In the genomic region with DNA sequence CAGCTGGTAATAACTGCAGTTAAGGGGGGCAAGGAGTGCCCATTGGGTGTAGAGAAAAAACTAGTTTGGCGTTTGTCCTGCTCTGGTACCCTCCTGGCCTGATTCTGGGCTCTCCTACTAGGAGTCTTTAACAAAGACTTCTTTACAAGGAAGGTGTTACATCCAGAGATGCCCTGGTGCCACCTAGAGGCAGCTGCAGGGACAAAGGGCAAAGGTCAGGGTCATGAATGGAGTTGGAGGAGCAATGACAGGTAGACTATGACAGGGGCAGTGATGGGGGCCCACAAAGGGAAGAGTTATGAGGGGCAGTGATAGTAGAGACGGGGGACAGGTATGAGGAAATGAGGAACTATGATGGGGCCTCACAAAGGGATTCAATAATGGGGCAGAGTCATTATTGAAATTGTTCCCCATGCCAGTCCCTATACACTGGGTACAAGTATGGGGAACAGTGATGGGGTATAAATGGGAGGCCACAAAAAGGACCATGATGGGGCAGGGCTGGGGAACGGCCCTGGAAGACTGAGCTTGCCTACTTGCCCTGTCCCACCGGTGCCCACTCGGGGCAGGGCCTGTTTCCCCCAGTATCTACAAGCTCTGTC, we compare ENCODE assay signal across 8 cellular contexts. TPM values are rescaled to one million over a fixed set of nuclear protein-coding genes. Genes with fewer than 3 reads are reported as not detected.
DNase-seq lines count a peak whose midpoint lies in the region; ATAC-seq and TF ChIP-seq lines count a peak whose summit lies in the region.

No MANE protein-coding gene starts in this region.

- TF ChIP-seq CTCF in liver (IDR thresholded peaks at IDR 0.05; ENCODE audit: low read depth, low read length, missing input control) (peak; percentile 56), stomach (IDR thresholded peaks at IDR 0.05) (peak in 3 of 7 experiments; percentile 3 to 46 (median 40))

- TF ChIP-seq POLR2A in stomach (IDR thresholded peaks at IDR 0.05) (no peak), GM18505 (IDR thresholded peaks at IDR 0.05; ENCODE audit: borderline replicate concordance, extremely low read depth, insufficient read depth, insufficient read length) (no peak)

- H3K9me3 ChIP-seq in liver (ENCODE audit: control insufficient read depth in 4 of 4, low read length in 3 of 4) (no peaks in the 10 kb centered on the region), stomach (no peaks in the 10 kb centered on the region)

- WGBS in liver: 76% methylated on average over 5 of the region's 5 CpGs
- WGBS in stomach, 5 donors: 56 to 72% (median 63%) methylated on average over 5 of the region's 5 CpGs

- H3K9me3 Mint-ChIP-seq in activated naive CD8-positive, alpha-beta T cell treated with anti-CD3 and anti-CD28 coated beads, Interleukin-2, amount 10 ng/mL, durations not matched to agents 7 days and 5 days: no peaks in the 10 kb centered on the region

- H3K36me3 ChIP-seq in liver (ENCODE audit: control insufficient read depth in 4 of 4, insufficient read depth in 3 of 4, low read depth in 1 of 4, low read length in 3 of 4) (peaks cover 0 to 4% (median 2%) of the 10 kb centered on the region in 4 donors), stomach (peaks cover 13 to 24% (median 21%) of the 10 kb centered on the region in 4 donors)

- peak; percentile 83 to 84 for TF ChIP-seq RAD21 in liver (IDR thresholded peaks at IDR 0.05)

- H3K36me3 Mint-ChIP-seq in activated naive CD8-positive, alpha-beta T cell treated with anti-CD3 and anti-CD28 coated beads, Interleukin-2, amount 10 ng/mL, durations not matched to agents 7 days and 5 days: peaks cover 5% of the 10 kb centered on the region

- no peak overlapping the region for H3K4me3 Mint-ChIP-seq in activated naive CD8-positive, alpha-beta T cell treated with anti-CD3 and anti-CD28 coated beads, Interleukin-2, amount 10 ng/mL, durations not matched to agents 7 days and 5 days

- H3K9ac ChIP-seq in liver (ENCODE audit: low read depth in 1 of 2, low read length in 2 of 2): no peak overlapping the region

- H3K4me1 ChIP-seq in liver (ENCODE audit: control insufficient read depth in 4 of 4, insufficient read depth in 4 of 4, low read length in 3 of 4) (no peaks in the 10 kb centered on the region), stomach (peaks cover 0 to 15% (median 0%) of the 10 kb centered on the region in 4 donors)

- H3K4me1 Mint-ChIP-seq in activated naive CD8-positive, alpha-beta T cell treated with anti-CD3 and anti-CD28 coated beads, Interleukin-2, amount 10 ng/mL, durations not matched to agents 7 days and 5 days: peaks cover 20% of the 10 kb centered on the region

- H3K27me3 ChIP-seq in liver (ENCODE audit: control insufficient read depth in 4 of 4, insufficient read depth in 4 of 4, low read length in 3 of 4) (no peaks in the 10 kb centered on the region), stomach (no peaks in the 10 kb centered on the region)

- peak overlapping the region; percentile 32 for H3K27ac Mint-ChIP-seq in activated naive CD8-positive, alpha-beta T cell treated with anti-CD3 and anti-CD28 coated beads, Interleukin-2, amount 10 ng/mL, durations not matched to agents 7 days and 5 days

- TF ChIP-seq EP300 in stomach (IDR thresholded peaks at IDR 0.05): no peak

- no peak overlapping the region for H3K27ac ChIP-seq in liver (ENCODE audit: low read depth in 1 of 2, low read length in 2 of 2)
- no peak overlapping the region for H3K27ac ChIP-seq in stomach

- POLR2A ChIA-PET in activated naive CD8-positive, alpha-beta T cell treated with anti-CD3 and anti-CD28 coated beads, Interleukin-2, amount 10 ng/mL, durations not matched to agents 7 days and 5 days (lab: Charles Lee): interaction anchor here (0.6 to 1.4 kb wide), 4 partner anchors 38 to 181 kb away, joined by 3 to 5 read pairs (median 4); partner anchors contain the start of genes NDUFAF3 and USP19

- H3K4me3 ChIP-seq in liver (ENCODE audit: low read depth in 1 of 3, low read length in 3 of 3) (no peak overlapping the region), stomach (no peak overlapping the region)

- H3K27me3 Mint-ChIP-seq in activated naive CD8-positive, alpha-beta T cell treated with anti-CD3 and anti-CD28 coated beads, Interleukin-2, amount 10 ng/mL, durations not matched to agents 7 days and 5 days: no peaks in the 10 kb centered on the region

- intact Hi-C loops in stomach (cut with DNase I; ENCODE audit: low total_unique reads): no loop called here

- DNase-seq in activated CD8-positive, alpha-beta memory T cell treated with anti-CD3 and anti-CD28 coated beads for 1 hour (ENCODE audit: extremely low read depth in 1 of 2, low read depth in 1 of 2): peak; percentile 28 to 39
- no peak for DNase-seq in activated CD8-positive, alpha-beta memory T cell treated with anti-CD3 and anti-CD28 coated beads, Interleukin-2, amount 50 U/mL, for 48 hours
- DNase-seq in SK-N-DZ (ENCODE audit: low spot score): peak; percentile 49
- DNase-seq in activated naive CD8-positive, alpha-beta T cell treated with anti-CD3 and anti-CD28 coated beads, Interleukin-2, amount 10 ng/mL, durations not matched to agents 7 days and 5 days: peak; percentile 59
- peak; percentile 62 for DNase-seq in stomach
- DNase-seq in AG20443 (ENCODE audit: low spot score): no peak

- ATAC-seq in activated naive CD8-positive, alpha-beta T cell treated with anti-CD3 and anti-CD28 coated beads, Interleukin-2, amount 10 ng/mL, durations not matched to agents 7 days and 5 days (ENCODE audit: low read depth): peak; percentile 72
- no peak for ATAC-seq in GM18505 (IDR thresholded peaks at IDR 0.05; ENCODE audit: unreplicated experiment)

TF ChIP-seq in liver, 16 proteins besides CTCF, POLR2A, EP300 and RAD21 (continues in another document):
- TF ChIP-seq TAF1 (conservative IDR thresholded peaks at IDR 0.05) (no peak), RXRA (IDR thresholded peaks at IDR 0.05) (peak; percentile 50 to 86), YY1 (IDR thresholded peaks at IDR 0.05) (no peak), NR2F2 (IDR thresholded peaks at IDR 0.05) (peak; percentile 99), GABPA (IDR thresholded peaks at IDR 0.05 in 1 of 2, conservative IDR thresholded peaks at IDR 0.05 in 1 of 2) (no peak)
- TF ChIP-seq, protein P1, sequence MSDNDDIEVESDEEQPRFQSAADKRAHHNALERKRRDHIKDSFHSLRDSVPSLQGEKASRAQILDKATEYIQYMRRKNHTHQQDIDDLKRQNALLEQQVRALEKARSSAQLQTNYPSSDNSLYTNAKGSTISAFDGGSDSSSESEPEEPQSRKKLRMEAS (IDR thresholded peaks at IDR 0.05): no peak

RNA-seq across cellular contexts. Expression of gene CCDC71, which starts 7.9 kb away (rescaled TPM):
- 34.0 and 40.4 TPM in 2 replicates for polyA plus RNA-seq in SK-N-DZ (2014; cell fraction: cytosol; rRNA removed)
- 18.2 and 22.4 TPM in 2 replicates for polyA plus RNA-seq in SK-N-DZ (2014; cell fraction: nucleus; rRNA removed)
- 10 to 100 TPM; 27.5 to 29.2 TPM for total RNA-seq in activated naive CD8-positive, alpha-beta T cell treated with anti-CD3 and anti-CD28 coated beads, Interleukin-2, amount 10 ng/mL, durations not matched to agents 7 days and 5 days
- total RNA-seq in liver (10 to 100 TPM in 1 of 2 donors, 1 to 10 TPM in 1; 6.1 to 10.4 TPM), stomach (10 to 100 TPM in 3 of 5 donors, 1 to 10 TPM in 2; 2.3 to 22.6 (median 12.9) TPM)
- polyA plus RNA-seq in liver (10 to 100 TPM in 1 of 2 donors, 1 to 10 TPM in 1; 1.1 to 10.7 TPM), stomach (10 to 100 TPM; 11.4 to 15.6 (median 12.6) TPM)

RNA-seq across cellular contexts. Expression of gene KLHDC8B, which starts 13.2 kb away (rescaled TPM):
- 43.5 and 46.8 TPM in 2 replicates for polyA plus RNA-seq in SK-N-DZ (2014; cell fraction: cytosol; rRNA removed)
- 60.2 and 63.4 TPM in 2 replicates for polyA plus RNA-seq in SK-N-DZ (2014; cell fraction: nucleus; rRNA removed)
- 1 to 10 TPM; 2.6 to 3.2 TPM for total RNA-seq in activated naive CD8-positive, alpha-beta T cell treated with anti-CD3 and anti-CD28 coated beads, Interleukin-2, amount 10 ng/mL, durations not matched to agents 7 days and 5 days
- total RNA-seq in liver: 10 to 100 TPM in 1 of 2 donors, 1 to 10 TPM in 1; 9.2 to 17.1 TPM
- polyA plus RNA-seq in liver: 1 to 10 TPM; 8.1 to 9.6 TPM
- total RNA-seq in stomach: 10 to 100 TPM; 11.6 to 41.1 (median 20.6) TPM
- polyA plus RNA-seq in stomach: 10 to 100 TPM; 15.2 to 37.7 (median 17.6) TPM

RNA-seq across cellular contexts. Expression of gene LAMB2, which starts 25.4 kb away (rescaled TPM):
- 11.8 and 20.8 TPM in 2 replicates for polyA plus RNA-seq in SK-N-DZ (2014; cell fraction: cytosol; rRNA removed)
- 98.1 and 192 TPM in 2 replicates for polyA plus RNA-seq in SK-N-DZ (2014; cell fraction: nucleus; rRNA removed)
- total RNA-seq in activated naive CD8-positive, alpha-beta T cell treated with anti-CD3 and anti-CD28 coated beads, Interleukin-2, amount 10 ng/mL, durations not matched to agents 7 days and 5 days: 1 to 10 TPM in 1 of 2 experiments, under 1 TPM in 1; 0.45 to 1.2 TPM
- total RNA-seq in liver (100 to 1,000 TPM; 134 TPM), stomach (100 to 1,000 TPM; 195 to 578 (median 552) TPM)
- polyA plus RNA-seq in liver (100 to 1,000 TPM in 1 of 2 donors, 10 to 100 TPM in 1; 87.6 to 172 TPM), stomach (100 to 1,000 TPM; 198 to 333 (median 200) TPM)

RNA-seq across cellular contexts. Expression of gene USP19, which starts 37.6 kb away (rescaled TPM):
- 41.5 and 49.9 TPM in 2 replicates for polyA plus RNA-seq in SK-N-DZ (2014; cell fraction: cytosol; rRNA removed)
- 111 and 126 TPM in 2 replicates for polyA plus RNA-seq in SK-N-DZ (2014; cell fraction: nucleus; rRNA removed)
- total RNA-seq in activated naive CD8-positive, alpha-beta T cell treated with anti-CD3 and anti-CD28 coated beads, Interleukin-2, amount 10 ng/mL, durations not matched to agents 7 days and 5 days: 10 to 100 TPM; 77.8 to 78.2 TPM
- total RNA-seq in liver (10 to 100 TPM; 36.4 to 39.6 TPM), stomach (10 to 100 TPM; 21.6 to 77.2 (median 57.1) TPM)
- polyA plus RNA-seq in liver (10 to 100 TPM in 1 of 2 donors, 1 to 10 TPM in 1; 8.1 to 18.3 TPM), stomach (10 to 100 TPM; 15.6 to 16.6 (median 15.7) TPM)

RNA-seq across cellular contexts. Expression of gene QARS1, which starts 53.7 kb away (rescaled TPM):
- polyA plus RNA-seq in SK-N-DZ (2014; cell fraction: cytosol; rRNA removed): 163 and 177 TPM in 2 replicates
- polyA plus RNA-seq in SK-N-DZ (2014; cell fraction: nucleus; rRNA removed): 347 and 470 TPM in 2 replicates
- 100 to 1,000 TPM; 223 to 237 TPM for total RNA-seq in activated naive CD8-positive, alpha-beta T cell treated with anti-CD3 and anti-CD28 coated beads, Interleukin-2, amount 10 ng/mL, durations not matched to agents 7 days and 5 days
- 100 to 1,000 TPM; 192 to 226 TPM for total RNA-seq in liver
- 10 to 100 TPM; 58.0 to 97.5 TPM for polyA plus RNA-seq in liver
- 100 to 1,000 TPM; 151 to 418 (median 217) TPM for total RNA-seq in stomach
- 100 to 1,000 TPM; 241 to 303 (median 265) TPM for polyA plus RNA-seq in stomach

Comparison
In these comparisons a context has a peak if more than half of its experiments do, and no peak if none do; other contexts are left out.
1. DNase-seq: peak in activated CD8-positive, alpha-beta memory T cell treated with anti-CD3 and anti-CD28 coated beads for 1 hour (2 of 2), SK-N-DZ (single experiment), activated naive CD8-positive, alpha-beta T cell treated with anti-CD3 and anti-CD28 coated beads, Interleukin-2, amount 10 ng/mL, durations not matched to agents 7 days and 5 days (single experiment) and stomach (single experiment); none in activated CD8-positive, alpha-beta memory T cell treated with anti-CD3 and anti-CD28 coated beads, Interleukin-2, amount 50 U/mL, for 48 hours (single experiment) and AG20443 (single experiment).
2. RNA of gene LAMB2, which starts 25.4 kb away (total RNA-seq): 195 to 578 TPM in stomach and 134 TPM in liver; 0.45 to 1.2 TPM in activated naive CD8-positive, alpha-beta T cell treated with anti-CD3 and anti-CD28 coated beads, Interleukin-2, amount 10 ng/mL, durations not matched to agents 7 days and 5 days; every median in the first group is over 10 times any median in the second.